In genomic region chr2:161308178-161308955, GRCh38 we compare ENCODE assay signal across 8 cellular contexts.
DNase-seq lines count a peak whose midpoint lies in the region; ATAC-seq lines count a peak whose summit lies in the region.

Gene PSMD14 (plus strand): TSS chr2:161308425. CDS start chr2:161318826, 10,401 bp downstream.

- ATAC-seq in HG03442 (IDR thresholded peaks at IDR 0.05; ENCODE audit: unreplicated experiment) = peak; percentile 96

- no peaks in the 10 kb centered on the region for H3K27me3 ChIP-seq in layer of hippocampus (ENCODE audit: control insufficient read depth, insufficient read depth, low read length)

- H3K27ac ChIP-seq in cingulate gyrus (ENCODE audit: low read depth, low read length) = peak within 1 kb of the TSS; percentile 67
- peak within 1 kb of the TSS; percentile 44 for H3K27ac ChIP-seq in layer of hippocampus (ENCODE audit: low read depth, low read length)

- peak; percentile 93 for DNase-seq in Ammon's horn (ENCODE audit: low spot score)
- peak; percentile 68 for DNase-seq in GM19238 (ENCODE audit: insufficient read length, low spot score)
- peak; percentile 77 to 89 for DNase-seq in NCI-H524 (lab: John Stamatoyannopoulos, UW)
- DNase-seq in activated CD4-positive, alpha-beta T cell treated with anti-CD3 and anti-CD28 coated beads for 4 hours = peak; percentile 85 to 86
- DNase-seq in stimulated activated CD4-positive, alpha-beta T cell treated with anti-CD3 and anti-CD28 coated beads, Interleukin-1b, Interleukin-23, amount 100 ng/mL, for 4 hours (ENCODE audit: low read depth in 2 of 2) = peak; percentile 72 to 77

Comparison
In these comparisons a context has a peak if more than half of its experiments do, and no peak if none do; other contexts are left out.
1. Peak in every context shown above with its lines: DNase-seq, ATAC-seq and H3K27ac ChIP-seq.